Comparison of ENCODE assay signal across 19 cellular contexts in genomic region chr4:156778093-156778492, GRCh38.
DNase-seq lines count a peak whose midpoint lies in the region; ATAC-seq, FAIRE-seq and TF ChIP-seq lines count a peak whose summit lies in the region.
"Had no signal": no experiment of that assay in that cellular context is flagged by ENCODE, and none has a peak within 500 bp of the region (broad histone marks: within the 10 kb centered on the region; RNA-seq: fewer than 3 reads in every experiment).

No MANE protein-coding gene starts in this region.

- ATAC-seq in foreskin keratinocyte (no peak), thoracic aorta (ENCODE audit: insufficient number of reproducible peaks, low FRiP score, low read depth) (no peak)
- no peak for ATAC-seq in stimulated activated memory B cell treated with anti-CD40 and anti-IgM and Interleukin-4, amounts not matched to agents 10 μg/mL and 1 μg/mL and 100 μg/mL, for 72 hours
- ATAC-seq: GM23338 had no signal

- no peaks in the 10 kb centered on the region for H3K27me3 Mint-ChIP-seq in astrocyte (ENCODE audit: low read depth, unreplicated experiment)
- no peaks in the 10 kb centered on the region for H3K27me3 Mint-ChIP-seq in stimulated activated memory B cell treated with anti-CD40 and anti-IgM and Interleukin-4, amounts not matched to agents 10 μg/mL and 1 μg/mL and 100 μg/mL, for 72 hours
- H3K27me3 Mint-ChIP-seq: activated CD4-positive, alpha-beta T cell treated with anti-CD3 and anti-CD28 coated beads, Interleukin-2, amount 10 ng/mL, durations not matched to agents 7 days and 5 days; naive B cell had no signal

- peak; percentile 32 for FAIRE-seq in astrocyte (lab: Jason Lieb, UNC)
- FAIRE-seq: islet of Langerhans, pancreas had no signal

- H2AFZ ChIP-seq in astrocyte (ENCODE audit: low read depth, low read length): no peak overlapping the region
- H2AFZ ChIP-seq: GM23338 had no signal

- no peaks in the 10 kb centered on the region for H3K9me3 Mint-ChIP-seq in astrocyte (ENCODE audit: unreplicated experiment)
- H3K9me3 Mint-ChIP-seq in stimulated activated memory B cell treated with anti-CD40 and anti-IgM and Interleukin-4, amounts not matched to agents 10 μg/mL and 1 μg/mL and 100 μg/mL, for 72 hours: peaks cover 7% of the 10 kb centered on the region
- H3K9me3 Mint-ChIP-seq: activated CD4-positive, alpha-beta T cell treated with anti-CD3 and anti-CD28 coated beads, Interleukin-2, amount 10 ng/mL, durations not matched to agents 7 days and 5 days; GM23338 had no signal

- H3K27me3 ChIP-seq in astrocyte (ENCODE audit: insufficient read depth, low read length) (no peaks in the 10 kb centered on the region), foreskin keratinocyte (no peaks in the 10 kb centered on the region), thoracic aorta (replicated peaks; ENCODE audit: insufficient read depth) (no peaks in the 10 kb centered on the region)
- H3K27me3 ChIP-seq: pancreas had no signal

- H3K4me3 ChIP-seq in astrocyte (ENCODE audit: insufficient read depth, low read depth, low read length): no peak overlapping the region
- H3K4me3 ChIP-seq in thoracic aorta: no peak overlapping the region
- H3K4me3 ChIP-seq: GM23338, pancreas had no signal

- H3K27ac ChIP-seq in astrocyte (ENCODE audit: low read depth, low read length) (peak overlapping the region; percentile 88), foreskin keratinocyte (peak overlapping the region; percentile 54), thoracic aorta (peak overlapping the region; percentile 51 to 86), caudate nucleus (ENCODE audit: low read depth, low read length) (no peak overlapping the region)
- H3K27ac ChIP-seq: pancreas had no signal

- peaks cover 74% of the 10 kb centered on the region for H3K4me1 Mint-ChIP-seq in astrocyte (ENCODE audit: low read depth, unreplicated experiment)
- H3K4me1 Mint-ChIP-seq in stimulated activated memory B cell treated with anti-CD40 and anti-IgM and Interleukin-4, amounts not matched to agents 10 μg/mL and 1 μg/mL and 100 μg/mL, for 72 hours: no peaks in the 10 kb centered on the region
- H3K4me1 Mint-ChIP-seq: activated CD4-positive, alpha-beta T cell treated with anti-CD3 and anti-CD28 coated beads, Interleukin-2, amount 10 ng/mL, durations not matched to agents 7 days and 5 days had no signal

- peaks cover 21% of the 10 kb centered on the region for H3K79me2 ChIP-seq in astrocyte (ENCODE audit: insufficient read depth, low read length)

- H3K36me3 ChIP-seq in astrocyte (ENCODE audit: insufficient read depth, low read length) (no peaks in the 10 kb centered on the region), thoracic aorta (no peaks in the 10 kb centered on the region)
- H3K36me3 ChIP-seq: pancreas had no signal

- peak overlapping the region; percentile 8 for H3K9ac ChIP-seq in astrocyte (ENCODE audit: low read length)

- no peak overlapping the region for H3K4me3 Mint-ChIP-seq in astrocyte (ENCODE audit: unreplicated experiment)
- no peak overlapping the region for H3K4me3 Mint-ChIP-seq in stimulated activated memory B cell treated with anti-CD40 and anti-IgM and Interleukin-4, amounts not matched to agents 10 μg/mL and 1 μg/mL and 100 μg/mL, for 72 hours
- H3K4me3 Mint-ChIP-seq: activated CD4-positive, alpha-beta T cell treated with anti-CD3 and anti-CD28 coated beads, Interleukin-2, amount 10 ng/mL, durations not matched to agents 7 days and 5 days; GM23338; naive B cell had no signal

- peaks cover 78% of the 10 kb centered on the region for H3K4me1 ChIP-seq in astrocyte (ENCODE audit: insufficient read depth, low read length)
- H3K4me1 ChIP-seq in foreskin keratinocyte: peaks cover 88% of the 10 kb centered on the region
- peaks cover 57 to 75% of the 10 kb centered on the region in 2 donors for H3K4me1 ChIP-seq in thoracic aorta (ENCODE audit: control insufficient read depth in 1 of 2, low read depth in 2 of 2)
- H3K4me1 ChIP-seq: pancreas had no signal

- H3K36me3 Mint-ChIP-seq in astrocyte (ENCODE audit: low read depth, unreplicated experiment): peaks cover 6% of the 10 kb centered on the region
- H3K36me3 Mint-ChIP-seq in stimulated activated memory B cell treated with anti-CD40 and anti-IgM and Interleukin-4, amounts not matched to agents 10 μg/mL and 1 μg/mL and 100 μg/mL, for 72 hours: no peaks in the 10 kb centered on the region
- H3K36me3 Mint-ChIP-seq: naive B cell had no signal

- DNase-seq in GM04504 (ENCODE audit: low read depth) (peak; percentile 26), astrocyte (ENCODE audit: low read depth) (peak; percentile 82), foreskin keratinocyte (peak in 1 of 2 donors; percentile 56), thoracic aorta (ENCODE audit: low spot score) (no peak), glomerular visceral epithelial cell (ENCODE audit: extremely low spot score) (no peak), DMS53 treated with DMSO at 0.1 percent for 48 hours (lab: John Stamatoyannopoulos, UW; ENCODE audit: unreplicated experiment) (no peak), caudate nucleus (lab: John Stamatoyannopoulos, UW) (no peak)
- DNase-seq: activated CD4-positive, alpha-beta T cell treated with anti-CD3 and anti-CD28 coated beads, Interleukin-2, amount 10 ng/mL, durations not matched to agents 7 days and 5 days; activated effector memory CD4-positive, alpha-beta T cell treated with anti-CD3 and anti-CD28 coated beads, Interleukin-2, amount 50 U/mL, for 16 hours; effector memory CD4-positive, alpha-beta T cell; naive B cell; NCI-H1105 treated with DMSO at 0.1 percent for 48 hours; NCI-H526 treated with DMSO at 0.1 percent for 48 hours; pancreas; SIG-M5; T-helper 1 cell had no signal

- no peaks in the 10 kb centered on the region for H3K9me3 ChIP-seq in astrocyte (ENCODE audit: insufficient read depth, low read depth, low read length)
- H3K9me3 ChIP-seq in thoracic aorta: no peaks in the 10 kb centered on the region
- H3K9me3 ChIP-seq: pancreas had no signal

- no peak overlapping the region for H3K27ac Mint-ChIP-seq in astrocyte (ENCODE audit: unreplicated experiment)
- H3K27ac Mint-ChIP-seq in stimulated activated memory B cell treated with anti-CD40 and anti-IgM and Interleukin-4, amounts not matched to agents 10 μg/mL and 1 μg/mL and 100 μg/mL, for 72 hours: no peak overlapping the region
- H3K27ac Mint-ChIP-seq: activated CD4-positive, alpha-beta T cell treated with anti-CD3 and anti-CD28 coated beads, Interleukin-2, amount 10 ng/mL, durations not matched to agents 7 days and 5 days; GM23338; naive B cell had no signal

- TF ChIP-seq CTCF in astrocyte (IDR thresholded peaks at IDR 0.05; ENCODE audit: insufficient read depth, low read depth, low read length): no peak
- no peak for TF ChIP-seq CTCF in foreskin keratinocyte (conservative IDR thresholded peaks at IDR 0.05)
- no peak for TF ChIP-seq CTCF in thoracic aorta (IDR thresholded peaks at IDR 0.05)

- no peaks in the 10 kb centered on the region for H4K20me1 ChIP-seq in astrocyte (ENCODE audit: insufficient read depth, low read length)

- H3K4me2 ChIP-seq in astrocyte (ENCODE audit: low read length): peak overlapping the region; percentile 72
- H3K4me2 ChIP-seq: GM23338 had no signal

Comparison
In these comparisons a context has a peak if more than half of its experiments do, and no peak if none do; other contexts are left out.
1. DNase-seq: peak in GM04504 (single experiment) and astrocyte (single experiment); none in thoracic aorta (single experiment), glomerular visceral epithelial cell (single experiment), DMS53 treated with DMSO at 0.1 percent for 48 hours (single experiment) and caudate nucleus (0 of 61).